Comparison of ENCODE assay signal across 18 cellular contexts in the genomic region with DNA sequence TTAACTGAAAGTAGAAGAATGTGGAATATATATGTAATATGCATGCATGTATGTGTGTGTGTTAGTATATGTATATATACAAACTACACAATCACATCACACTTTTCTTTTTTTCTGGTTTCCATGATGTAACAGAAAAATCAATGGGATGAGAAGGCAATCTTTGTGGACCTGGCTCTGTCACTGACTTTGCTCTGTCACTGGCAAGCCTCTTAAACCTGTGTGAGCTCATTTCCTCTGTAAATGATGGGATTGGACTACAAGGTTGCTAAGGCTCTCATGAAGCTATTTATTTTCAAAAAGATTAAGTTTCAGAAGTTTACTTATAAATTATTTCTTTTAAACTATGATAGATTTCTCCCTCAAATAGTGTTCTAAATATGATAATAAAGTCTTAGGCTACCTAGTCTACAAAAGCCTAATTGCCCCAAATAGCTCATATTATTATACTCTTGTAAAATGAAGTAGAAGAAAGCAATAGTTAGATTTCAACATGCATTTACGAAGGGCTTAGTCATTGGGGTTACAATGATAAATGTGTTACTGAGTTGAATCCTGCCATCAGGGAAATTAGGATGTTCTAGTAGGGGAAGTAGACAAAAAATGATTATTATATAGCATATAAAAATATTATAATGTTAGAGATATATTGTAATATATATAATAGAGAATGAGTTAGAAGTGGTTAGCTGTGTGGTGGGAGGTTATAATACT.
A peak's percentile ranks its signal among the peaks of the same experiment; 100 is the strongest.
DNase-seq lines count a peak whose midpoint lies in the region; ATAC-seq and TF ChIP-seq lines count a peak whose summit lies in the region.
"Had no signal": no experiment of that assay in that cellular context is flagged by ENCODE, and none has a peak within 500 bp of the region (broad histone marks: within the 10 kb centered on the region; RNA-seq: fewer than 3 reads in every experiment).

No MANE protein-coding gene starts in this region.

- no peak for ATAC-seq in HG03520 (IDR thresholded peaks at IDR 0.05; ENCODE audit: unreplicated experiment)
- ATAC-seq: PC-3 had no signal

- DNase-seq in AML-193 (lab: John Stamatoyannopoulos, UW) = peak; percentile 50 to 51
- DNase-seq in ELR (ENCODE audit: low read depth) = peak; percentile 6
- DNase-seq in NCI-H774 (lab: John Stamatoyannopoulos, UW) = peak; percentile 7
- peak; percentile 14 for DNase-seq in fibroblast of the aortic adventitia (ENCODE audit: low read depth)
- DNase-seq in medulla oblongata (ENCODE audit: extremely low spot score) = no peak
- no peak for DNase-seq in NCI-H524 (lab: John Stamatoyannopoulos, UW)
- DNase-seq: CD4-positive, alpha-beta memory T cell; DMS79 treated with DMSO at 0.1 percent for 48 hours; GDM1; GOT3; MM.1S; NCI-H2029; NCI-H510A; NK-92 treated with Interleukin-12 subunit alpha and Interleukin-12 subunit beta, amount 100 ng/mL, for 24 hours; PC-3; SJCRH30; T-helper 2 cell had no signal

- no peak for TF ChIP-seq CTCF in fibroblast of the aortic adventitia (IDR thresholded peaks at IDR 0.05; ENCODE audit: insufficient read depth, low read length)

- H3K4me3 ChIP-seq in fibroblast of the aortic adventitia (ENCODE audit: low read depth, low read length) = no peak overlapping the region
- H3K4me3 ChIP-seq: SJCRH30 had no signal

Comparison
In these comparisons a context has a peak if more than half of its experiments do, and no peak if none do; other contexts are left out.
1. DNase-seq: peak in AML-193 (2 of 2), ELR (single experiment), NCI-H774 (single experiment) and fibroblast of the aortic adventitia (single experiment); none in medulla oblongata (single experiment) and NCI-H524 (0 of 2).